ENCODE assay signal across 22 cellular contexts in genomic region chr2:69250981-69251380, GRCh38.
DNase-seq lines count a peak whose midpoint lies in the region; ATAC-seq, FAIRE-seq and TF ChIP-seq lines count a peak whose summit lies in the region.
"Had no signal": no experiment of that assay in that cellular context is flagged by ENCODE, and none has a peak within 500 bp of the region (broad histone marks: within the 10 kb centered on the region; RNA-seq: fewer than 3 reads in every experiment).

No MANE protein-coding gene starts in this region.

- POLR2A ChIA-PET in A549 (lab: Yijun Ruan, JAX): no interaction called here

- H2AFZ ChIP-seq in osteoblast (ENCODE audit: low read length): no peak overlapping the region

- H3K9me3 ChIP-seq in A549 (peaks cover 8% of the 10 kb centered on the region), osteoblast (ENCODE audit: low read depth, low read length) (no peaks in the 10 kb centered on the region), prostate gland (no peaks in the 10 kb centered on the region), ovary (no peaks in the 10 kb centered on the region)
- H3K9me3 ChIP-seq: SJSA1 had no signal

- DNase-seq in A549 (ENCODE audit: low read depth in 1 of 2, low spot score in 1 of 2): no peak
- peak; percentile 38 for DNase-seq in LHCN-M2 (ENCODE audit: low read depth)
- no peak for DNase-seq in osteoblast (ENCODE audit: insufficient read length, low spot score, missing footprints)
- DNase-seq in prostate gland (ENCODE audit: low spot score): no peak
- DNase-seq in activated CD4-positive, alpha-beta T cell treated with anti-CD3 and anti-CD28 coated beads, Interleukin-2, amount 50 U/mL, for 1 hour: no peak
- DNase-seq in ovary: no peak
- no peak for DNase-seq in NCI-H526 (lab: John Stamatoyannopoulos, UW)
- DNase-seq: 8988T, GDM1, Kasumi-1, MM.1S, NCI-H1092 treated with DMSO at 0.1 percent for 48 hours, NCI-H1436 treated with DMSO at 0.1 percent for 48 hours, NCI-H1930, NCI-H2227 treated with DMSO at 0.1 percent for 48 hours, NCI-H510A, NCI-H748 treated with DMSO at 0.1 percent for 48 hours had no signal

- H3K27me3 ChIP-seq in osteoblast (ENCODE audit: insufficient read depth, low read length) (no peaks in the 10 kb centered on the region), prostate gland (replicated peaks; ENCODE audit: insufficient read depth) (no peaks in the 10 kb centered on the region), ovary (no peaks in the 10 kb centered on the region)
- H3K27me3 ChIP-seq: SJSA1 had no signal

- TF ChIP-seq EP300 in A549 (IDR thresholded peaks at IDR 0.05) (no peak), ovary (IDR thresholded peaks at IDR 0.05) (no peak)

- H3K27ac ChIP-seq in A549 (peak overlapping the region; percentile 85 to 88), osteoblast (ENCODE audit: low read depth, low read length) (peak overlapping the region; percentile 95), prostate gland (no peak overlapping the region), ovary (no peak overlapping the region)

- TF ChIP-seq CTCF in A549 (IDR thresholded peaks at IDR 0.05) (no peak), osteoblast (IDR thresholded peaks at IDR 0.05; ENCODE audit: extremely low read depth, low read depth, low read length) (no peak), prostate gland (IDR thresholded peaks at IDR 0.05) (no peak), ovary (IDR thresholded peaks at IDR 0.05) (no peak)

- no peak for TF ChIP-seq RAD21 in A549 (conservative IDR thresholded peaks at IDR 0.05 in 1 of 2, IDR thresholded peaks at IDR 0.05 in 1 of 2)

- intact Hi-C loops in prostate gland (cut with DNase I): no loop called here
- intact Hi-C loops in ovary (cut with DNase I): no loop called here

- ATAC-seq in A549: no peak
- ATAC-seq: Right ventricle myocardium inferior had no signal

- H3K79me2 ChIP-seq in osteoblast (ENCODE audit: insufficient read depth, low read length): no peaks in the 10 kb centered on the region

- 82% methylated on average over 1 of the region's 1 CpG for WGBS in A549 (ENCODE audit: missing lambda C conversion rate)
- 42% methylated on average over 1 of the region's 1 CpG for WGBS in prostate gland
- WGBS in ovary, 3 donors: 73 to 78% (median 76%) methylated on average over 1 of the region's 1 CpG

- H3K4me2 ChIP-seq in A549: peak overlapping the region; percentile 67; the same call in 2 of the 3 replicates
- H3K4me2 ChIP-seq in osteoblast (ENCODE audit: insufficient read depth, low read length): no peak overlapping the region

- CTCF ChIA-PET in A549 (lab: Yijun Ruan, JAX): interaction anchor here (1.4 to 2.2 kb wide), 2 partner anchors 20 to 55 kb away, joined by 3 to 12 read pairs; no protein-coding TSS in a partner anchor

- H3K4me1 ChIP-seq in A549 (peaks cover 86% of the 10 kb centered on the region), osteoblast (ENCODE audit: insufficient read depth, low read length) (peaks cover 36% of the 10 kb centered on the region), prostate gland (replicated peaks) (no peaks in the 10 kb centered on the region), ovary (ENCODE audit: insufficient read depth) (peaks cover 4% of the 10 kb centered on the region)

- H4K20me1 ChIP-seq in osteoblast (ENCODE audit: insufficient read depth, low read length): no peaks in the 10 kb centered on the region

- FAIRE-seq in A549 (lab: Jason Lieb, UNC): peak; percentile 43
- peak; percentile 86 for FAIRE-seq in endometrium (lab: Jason Lieb, UNC)
- FAIRE-seq: GM19239, RCC 7860 had no signal

- H3K36me3 ChIP-seq in osteoblast (ENCODE audit: insufficient read depth, low read length): peaks cover 14% of the 10 kb centered on the region
- no peaks in the 10 kb centered on the region for H3K36me3 ChIP-seq in prostate gland
- no peaks in the 10 kb centered on the region for H3K36me3 ChIP-seq in ovary

- TF ChIP-seq POLR2A in A549 (IDR thresholded peaks at IDR 0.05; ENCODE audit: low read length) (no peak), prostate gland (IDR thresholded peaks at IDR 0.05) (no peak), ovary (IDR thresholded peaks at IDR 0.05) (no peak)

- no peak overlapping the region for H3K4me3 ChIP-seq in A549
- no peak overlapping the region for H3K4me3 ChIP-seq in osteoblast (ENCODE audit: insufficient read depth, low read length)
- H3K4me3 ChIP-seq in prostate gland: no peak overlapping the region
- no peak overlapping the region for H3K4me3 ChIP-seq in ovary
- H3K4me3 ChIP-seq: SJSA1 had no signal

TF ChIP-seq in A549, 52 proteins besides CTCF, POLR2A, EP300 and RAD21:
- no peak for TF ChIP-seq TP53 (CRISPR knock-in tag; IDR thresholded peaks at IDR 0.05)
- peak; percentile 77 for TF ChIP-seq MAFK (IDR thresholded peaks at IDR 0.05; ENCODE audit: partially characterized antibody)

Comparison
In these comparisons a context has a peak if more than half of its experiments do, and no peak if none do; other contexts are left out.
1. H3K27ac ChIP-seq: peak in A549 (2 of 2) and osteoblast (single experiment); none in prostate gland (0 of 2) and ovary (0 of 2).